In the genomic region with DNA sequence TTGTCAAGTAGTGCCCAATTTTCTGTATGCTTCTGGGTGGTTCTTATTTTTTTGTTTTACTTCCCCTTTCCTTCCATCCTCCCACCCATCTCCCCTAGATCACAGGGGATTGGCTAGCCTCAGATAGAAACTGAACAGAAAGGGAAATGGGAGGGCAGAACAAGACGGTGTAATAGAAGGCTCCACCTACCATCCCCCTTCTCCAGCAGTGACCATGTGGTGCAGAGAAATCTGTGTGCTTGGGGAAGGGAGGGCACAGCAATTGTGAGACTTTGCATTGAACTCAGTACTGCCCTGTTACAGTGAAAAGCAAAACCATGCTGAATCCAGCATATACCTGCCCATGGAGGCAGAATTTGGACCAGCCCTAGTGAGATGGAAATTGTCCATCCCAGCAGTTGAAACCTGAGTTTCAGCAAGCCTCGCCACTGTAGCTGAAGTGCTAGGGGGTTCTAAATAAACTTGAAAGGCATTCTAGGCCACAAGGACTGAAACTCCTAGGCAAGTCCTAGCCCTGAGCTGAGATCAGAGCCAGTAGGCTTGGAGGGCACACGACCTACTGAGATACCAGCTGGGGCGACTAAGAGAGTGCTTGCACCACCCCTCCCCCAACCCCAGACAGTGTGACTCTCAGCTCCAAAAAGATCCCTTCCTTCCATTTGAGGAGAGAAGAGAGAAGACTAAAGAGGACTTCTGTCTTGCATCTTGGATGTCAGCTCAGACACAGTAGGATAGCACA, we compare ENCODE assay signal across 1 cellular context.
TF ChIP-seq lines count a peak whose summit lies in the region.

No MANE protein-coding gene starts in this region.

TF ChIP-seq in SK-N-SH treated with all-trans-retinoic acid at 6 μM for 48 hours, 23 proteins besides CTCF, POLR2A, EP300 and RAD21 (continued from another document):
- TF ChIP-seq TSHZ2 (CRISPR knock-in tag; IDR thresholded peaks at IDR 0.05) (no peak), ZFP3 (CRISPR knock-in tag; IDR thresholded peaks at IDR 0.05) (no peak), GLIS3 (CRISPR knock-in tag; IDR thresholded peaks at IDR 0.05) (no peak), RARB (CRISPR knock-in tag; IDR thresholded peaks at IDR 0.05) (no peak), ESRRG (CRISPR knock-in tag; IDR thresholded peaks at IDR 0.05) (no peak), ISL1 (CRISPR knock-in tag; IDR thresholded peaks at IDR 0.05) (no peak), SNAI2 (CRISPR knock-in tag; IDR thresholded peaks at IDR 0.05) (no peak), TOX (CRISPR knock-in tag; IDR thresholded peaks at IDR 0.05; ENCODE audit: borderline replicate concordance) (no peak)
- TF ChIP-seq, protein P1, sequence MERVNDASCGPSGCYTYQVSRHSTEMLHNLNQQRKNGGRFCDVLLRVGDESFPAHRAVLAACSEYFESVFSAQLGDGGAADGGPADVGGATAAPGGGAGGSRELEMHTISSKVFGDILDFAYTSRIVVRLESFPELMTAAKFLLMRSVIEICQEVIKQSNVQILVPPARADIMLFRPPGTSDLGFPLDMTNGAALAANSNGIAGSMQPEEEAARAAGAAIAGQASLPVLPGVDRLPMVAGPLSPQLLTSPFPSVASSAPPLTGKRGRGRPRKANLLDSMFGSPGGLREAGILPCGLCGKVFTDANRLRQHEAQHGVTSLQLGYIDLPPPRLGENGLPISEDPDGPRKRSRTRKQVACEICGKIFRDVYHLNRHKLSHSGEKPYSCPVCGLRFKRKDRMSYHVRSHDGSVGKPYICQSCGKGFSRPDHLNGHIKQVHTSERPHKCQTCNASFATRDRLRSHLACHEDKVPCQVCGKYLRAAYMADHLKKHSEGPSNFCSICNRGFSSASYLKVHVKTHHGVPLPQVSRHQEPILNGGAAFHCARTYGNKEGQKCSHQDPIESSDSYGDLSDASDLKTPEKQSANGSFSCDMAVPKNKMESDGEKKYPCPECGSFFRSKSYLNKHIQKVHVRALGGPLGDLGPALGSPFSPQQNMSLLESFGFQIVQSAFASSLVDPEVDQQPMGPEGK (CRISPR knock-in tag; IDR thresholded peaks at IDR 0.05; ENCODE audit: borderline replicate concordance), result no peak
